In genomic region chr12:116015525-116015924, GRCh38 we compare ENCODE assay signal across 8 cellular contexts.
DNase-seq lines count a peak whose midpoint lies in the region; ATAC-seq and TF ChIP-seq lines count a peak whose summit lies in the region.

No MANE protein-coding gene starts in this region.

- H3K9me3 Mint-ChIP-seq in memory B cell, result no peaks in the 10 kb centered on the region
- no peaks in the 10 kb centered on the region for H3K9me3 Mint-ChIP-seq in activated T-helper 2 cell treated with anti-CD3 and anti-CD28 coated beads, Interferon-gamma antibody, Interleukin-2, Interleukin-4, amounts not matched to agents 10 μg/mL and 5 μg/mL and 100 μg/mL, durations not matched to agents 14 hours and 24 hours and 36 hours

- TF ChIP-seq CTCF in AG04450 (IDR thresholded peaks at IDR 0.05; ENCODE audit: low read depth, low read length), result peak; percentile 76
- TF ChIP-seq CTCF in GM12875 (IDR thresholded peaks at IDR 0.05; ENCODE audit: borderline replicate concordance, insufficient read depth, low read depth, low read length), result peak; percentile 29; the same call in 1 of the 2 replicates
- peak; percentile 74 for TF ChIP-seq CTCF in choroid plexus epithelial cell (conservative IDR thresholded peaks at IDR 0.05; ENCODE audit: low read depth, low read length)

- H3K27ac Mint-ChIP-seq in memory B cell, result no peak overlapping the region
- no peak overlapping the region for H3K27ac Mint-ChIP-seq in activated T-helper 2 cell treated with anti-CD3 and anti-CD28 coated beads, Interferon-gamma antibody, Interleukin-2, Interleukin-4, amounts not matched to agents 10 μg/mL and 5 μg/mL and 100 μg/mL, durations not matched to agents 14 hours and 24 hours and 36 hours

- DNase-seq in AG04450 (ENCODE audit: low read depth, low spot score), result no peak
- DNase-seq in NCI-H69 (lab: John Stamatoyannopoulos, UW), result peak; percentile 74
- peak; percentile 85 for DNase-seq in choroid plexus epithelial cell (ENCODE audit: low read depth)
- no peak for DNase-seq in memory B cell (ENCODE audit: low spot score in 2 of 2)
- no peak for DNase-seq in occipital lobe (lab: John Stamatoyannopoulos, UW)
- DNase-seq in activated T-helper 2 cell treated with anti-CD3 and anti-CD28 coated beads, Interferon-gamma antibody, Interleukin-2, Interleukin-4, amounts not matched to agents 10 μg/mL and 5 μg/mL and 100 μg/mL, durations not matched to agents 14 hours and 24 hours and 36 hours (ENCODE audit: low spot score), result no peak

- no peak overlapping the region for H3K4me3 ChIP-seq in AG04450 (ENCODE audit: low read depth, low read length)
- no peak overlapping the region for H3K4me3 ChIP-seq in GM12875 (ENCODE audit: low read depth, low read length)
- H3K4me3 ChIP-seq in choroid plexus epithelial cell (ENCODE audit: low read depth, low read length), result no peak overlapping the region

- H3K9me3 ChIP-seq in AG04450 (ENCODE audit: control insufficient read depth, insufficient read depth, low read length), result no peaks in the 10 kb centered on the region

- POLR2A ChIA-PET in AG04450 (lab: Yijun Ruan, JAX), result no interaction called here

- CTCF ChIA-PET in AG04450 (lab: Charles Lee), result interaction anchor here (0.5 to 2.1 kb wide), 24 partner anchors 8 to 643 kb away, joined by 3 to 12 read pairs (median 4); no protein-coding TSS in a partner anchor

- no peak overlapping the region for H3K27ac ChIP-seq in AG04450 (ENCODE audit: low read depth, low read length)

- ATAC-seq in memory B cell (ENCODE audit: low read depth) (peak; percentile 49), HG02623 (IDR thresholded peaks at IDR 0.05; ENCODE audit: unreplicated experiment) (no peak)

- no peak overlapping the region for H3K4me3 Mint-ChIP-seq in memory B cell
- H3K4me3 Mint-ChIP-seq in activated T-helper 2 cell treated with anti-CD3 and anti-CD28 coated beads, Interferon-gamma antibody, Interleukin-2, Interleukin-4, amounts not matched to agents 10 μg/mL and 5 μg/mL and 100 μg/mL, durations not matched to agents 14 hours and 24 hours and 36 hours (ENCODE audit: low read depth), result no peak overlapping the region

- intact Hi-C loops in activated T-helper 2 cell treated with anti-CD3 and anti-CD28 coated beads, Interferon-gamma antibody, Interleukin-2, Interleukin-4, amounts not matched to agents 10 μg/mL and 5 μg/mL and 100 μg/mL, durations not matched to agents 14 hours and 24 hours and 36 hours (cut with micrococcal nuclease), result loop anchor here (5.0 kb wide), 1 partner anchor 182 kb away; no protein-coding TSS in a partner anchor

- H3K27me3 ChIP-seq in AG04450 (ENCODE audit: control insufficient read depth, insufficient read depth, low read length), result no peaks in the 10 kb centered on the region

- no peaks in the 10 kb centered on the region for H3K4me1 Mint-ChIP-seq in memory B cell
- peaks cover 2% of the 10 kb centered on the region for H3K4me1 Mint-ChIP-seq in activated T-helper 2 cell treated with anti-CD3 and anti-CD28 coated beads, Interferon-gamma antibody, Interleukin-2, Interleukin-4, amounts not matched to agents 10 μg/mL and 5 μg/mL and 100 μg/mL, durations not matched to agents 14 hours and 24 hours and 36 hours (ENCODE audit: low read depth)

- H3K27me3 Mint-ChIP-seq in memory B cell, result no peaks in the 10 kb centered on the region
- no peaks in the 10 kb centered on the region for H3K27me3 Mint-ChIP-seq in activated T-helper 2 cell treated with anti-CD3 and anti-CD28 coated beads, Interferon-gamma antibody, Interleukin-2, Interleukin-4, amounts not matched to agents 10 μg/mL and 5 μg/mL and 100 μg/mL, durations not matched to agents 14 hours and 24 hours and 36 hours (ENCODE audit: low read depth)

- peaks cover 29% of the 10 kb centered on the region for H3K36me3 Mint-ChIP-seq in memory B cell
- peaks cover 58% of the 10 kb centered on the region for H3K36me3 Mint-ChIP-seq in activated T-helper 2 cell treated with anti-CD3 and anti-CD28 coated beads, Interferon-gamma antibody, Interleukin-2, Interleukin-4, amounts not matched to agents 10 μg/mL and 5 μg/mL and 100 μg/mL, durations not matched to agents 14 hours and 24 hours and 36 hours (ENCODE audit: low read depth)

Comparison
In these comparisons a context has a peak if more than half of its experiments do, and no peak if none do; other contexts are left out.
1. DNase-seq: peak in NCI-H69 (single experiment) and choroid plexus epithelial cell (single experiment); none in AG04450 (single experiment), memory B cell (0 of 2), occipital lobe (single experiment) and activated T-helper 2 cell treated with anti-CD3 and anti-CD28 coated beads, Interferon-gamma antibody, Interleukin-2, Interleukin-4, amounts not matched to agents 10 μg/mL and 5 μg/mL and 100 μg/mL, durations not matched to agents 14 hours and 24 hours and 36 hours (single experiment).
2. Peak in every context shown above with its lines, with median percentiles within 50 percentile points of each other: CTCF ChIP-seq.